In the genomic region with DNA sequence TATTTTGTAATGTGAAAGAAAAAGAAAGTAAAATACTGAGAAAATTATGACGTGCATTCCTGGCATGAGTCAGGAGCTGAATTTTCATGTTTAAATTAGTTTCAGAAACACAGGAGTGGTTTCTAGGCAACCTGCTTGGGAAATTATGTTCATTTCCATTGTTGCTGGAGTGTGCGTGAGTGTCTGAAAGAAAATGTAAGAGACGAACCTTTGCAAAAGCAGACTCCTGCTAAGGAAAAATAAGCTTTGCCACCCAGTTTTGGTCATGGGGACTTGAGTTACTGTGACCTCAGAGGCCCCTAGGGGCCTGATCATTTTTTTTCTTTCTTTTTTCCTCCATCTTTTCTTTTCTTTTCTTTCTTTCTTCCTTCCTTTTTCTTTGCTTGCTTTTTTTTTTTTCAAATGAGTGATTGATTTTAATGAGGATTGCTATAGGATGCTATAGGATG, we compare ENCODE assay signal across 8 cellular contexts. TPM values are rescaled to one million over a fixed set of nuclear protein-coding genes. Genes with fewer than 3 reads are reported as not detected.
DNase-seq lines count a peak whose midpoint lies in the region; ATAC-seq and TF ChIP-seq lines count a peak whose summit lies in the region.

No MANE protein-coding gene starts in this region.

- H4K12ac ChIP-seq in trophoblast cell (ENCODE audit: low read depth, low read length) = no peak overlapping the region

- no peak overlapping the region for H2BK12ac ChIP-seq in trophoblast cell (ENCODE audit: low read length)

- peak; percentile 95 for DNase-seq in AG10803 (ENCODE audit: low read depth)
- no peak for DNase-seq in endothelial cell (ENCODE audit: low spot score)
- peak; percentile 89 to 98 for DNase-seq in trophoblast cell
- no peak for DNase-seq in NCI-H510A treated with DMSO at 0.1 percent for 48 hours (lab: John Stamatoyannopoulos, UW)
- DNase-seq in SKM-1 (lab: John Stamatoyannopoulos, UW; ENCODE audit: unreplicated experiment) = no peak
- DNase-seq in posterior vena cava (ENCODE audit: low spot score) = no peak

- no peak overlapping the region for H2AFZ ChIP-seq in trophoblast cell (ENCODE audit: insufficient read depth, low read length, poor library complexity)

- peaks cover 2% of the 10 kb centered on the region for H3K79me1 ChIP-seq in trophoblast cell (ENCODE audit: low read length)

- intact Hi-C loops in posterior vena cava (cut with DNase I) = no loop called here

- H3K79me2 ChIP-seq in trophoblast cell (ENCODE audit: control insufficient read depth, insufficient read depth, low read length, poor library complexity) = no peaks in the 10 kb centered on the region

- H3K27ac Mint-ChIP-seq in endothelial cell (ENCODE audit: unreplicated experiment) = peak overlapping the region; percentile 94

- no peak overlapping the region for H3K27ac ChIP-seq in trophoblast cell (ENCODE audit: low read depth, low read length)

- H3K4me3 Mint-ChIP-seq in endothelial cell (ENCODE audit: unreplicated experiment) = no peak overlapping the region

- H3K4ac ChIP-seq in trophoblast cell (ENCODE audit: low read depth, low read length) = no peak overlapping the region

- no peak overlapping the region for H2BK120ac ChIP-seq in trophoblast cell (ENCODE audit: insufficient read depth, low read length, poor library complexity)

- H3K9me3 Mint-ChIP-seq in endothelial cell (ENCODE audit: unreplicated experiment) = no peaks in the 10 kb centered on the region

- peak; percentile 24 for ATAC-seq in GM21619 (IDR thresholded peaks at IDR 0.05; ENCODE audit: unreplicated experiment)
- peak; percentile 81 for ATAC-seq in SK-N-SH treated with all-trans-retinoic acid at 6 μM for 48 hours

- H3K14ac ChIP-seq in trophoblast cell (ENCODE audit: low read length) = no peak overlapping the region

- peaks cover 8% of the 10 kb centered on the region for H3K27me3 Mint-ChIP-seq in endothelial cell (ENCODE audit: unreplicated experiment)

- H3K4me3 ChIP-seq in AG10803 (ENCODE audit: low read length) (peak overlapping the region; percentile 60), trophoblast cell (ENCODE audit: low read depth, low read length) (no peak overlapping the region)

- H3K4me1 ChIP-seq in trophoblast cell (ENCODE audit: control insufficient read depth in 1 of 2, insufficient read depth in 2 of 2, low read length in 2 of 2) = peaks cover 4 to 7% of the 10 kb centered on the region in 2 experiments

- no peak overlapping the region for H3K18ac ChIP-seq in trophoblast cell (ENCODE audit: low read length)

- no peaks in the 10 kb centered on the region for H3K9me3 ChIP-seq in trophoblast cell (ENCODE audit: insufficient read depth, low read depth, low read length)

- no peaks in the 10 kb centered on the region for H3K36me3 Mint-ChIP-seq in endothelial cell (ENCODE audit: low read depth, unreplicated experiment)

- no peaks in the 10 kb centered on the region for H3K36me3 ChIP-seq in trophoblast cell (ENCODE audit: control insufficient read depth in 1 of 2, insufficient read depth in 2 of 2, low read length in 2 of 2)

- no peak overlapping the region for H2AK5ac ChIP-seq in trophoblast cell (ENCODE audit: low read length)

- TF ChIP-seq CTCF in AG10803 (conservative IDR thresholded peaks at IDR 0.05; ENCODE audit: low read length) = no peak
- no peak for TF ChIP-seq CTCF in endothelial cell (IDR thresholded peaks at IDR 0.05; ENCODE audit: unreplicated experiment)

- H3K27me3 ChIP-seq in trophoblast cell (ENCODE audit: insufficient read depth, low read length) = no peaks in the 10 kb centered on the region

- H3K4me2 ChIP-seq in trophoblast cell (ENCODE audit: low read length) = no peak overlapping the region

- no peak overlapping the region for H3K9ac ChIP-seq in trophoblast cell (ENCODE audit: low read length)

- no peak overlapping the region for H4K91ac ChIP-seq in trophoblast cell (ENCODE audit: low read depth, low read length)

- WGBS in trophoblast cell (ENCODE audit: extremely low coverage, insufficient coverage, insufficient read length) = no CpG with 5 or more reads among the region's 3 CpGs

- H3K4me1 Mint-ChIP-seq in endothelial cell (ENCODE audit: unreplicated experiment) = peaks cover 41% of the 10 kb centered on the region

- no peak overlapping the region for H4K8ac ChIP-seq in trophoblast cell (ENCODE audit: low read depth, low read length)

- H2BK5ac ChIP-seq in trophoblast cell (ENCODE audit: low read depth, low read length, poor library complexity) = no peak overlapping the region

- no peak overlapping the region for H3K23ac ChIP-seq in trophoblast cell (ENCODE audit: low read length)

TF ChIP-seq in SK-N-SH treated with all-trans-retinoic acid at 6 μM for 48 hours, 23 proteins besides CTCF, POLR2A, EP300 and RAD21:
- TF ChIP-seq ZC3H10 (CRISPR knock-in tag; IDR thresholded peaks at IDR 0.05) (no peak), ZFP3 (CRISPR knock-in tag; IDR thresholded peaks at IDR 0.05) (no peak), ZNF70 (CRISPR knock-in tag; IDR thresholded peaks at IDR 0.05) (no peak), CSDC2 (CRISPR knock-in tag; IDR thresholded peaks at IDR 0.05) (no peak), TCF4 (CRISPR knock-in tag; IDR thresholded peaks at IDR 0.05; ENCODE audit: borderline replicate concordance) (no peak), GLIS3 (CRISPR knock-in tag; IDR thresholded peaks at IDR 0.05) (no peak), ESRRG (CRISPR knock-in tag; IDR thresholded peaks at IDR 0.05) (no peak), ZNF565 (CRISPR knock-in tag; conservative IDR thresholded peaks at IDR 0.05; ENCODE audit: low read depth) (no peak), ZNF8 (CRISPR knock-in tag; IDR thresholded peaks at IDR 0.05) (no peak), ISL1 (CRISPR knock-in tag; IDR thresholded peaks at IDR 0.05) (no peak), SNAI2 (CRISPR knock-in tag; IDR thresholded peaks at IDR 0.05) (no peak), BACH2 (CRISPR knock-in tag; IDR thresholded peaks at IDR 0.05; ENCODE audit: borderline replicate concordance) (no peak), PPARA (CRISPR knock-in tag; IDR thresholded peaks at IDR 0.05; ENCODE audit: borderline replicate concordance) (no peak), OSR1 (CRISPR knock-in tag; IDR thresholded peaks at IDR 0.05) (no peak)
- TF ChIP-seq, protein P1, sequence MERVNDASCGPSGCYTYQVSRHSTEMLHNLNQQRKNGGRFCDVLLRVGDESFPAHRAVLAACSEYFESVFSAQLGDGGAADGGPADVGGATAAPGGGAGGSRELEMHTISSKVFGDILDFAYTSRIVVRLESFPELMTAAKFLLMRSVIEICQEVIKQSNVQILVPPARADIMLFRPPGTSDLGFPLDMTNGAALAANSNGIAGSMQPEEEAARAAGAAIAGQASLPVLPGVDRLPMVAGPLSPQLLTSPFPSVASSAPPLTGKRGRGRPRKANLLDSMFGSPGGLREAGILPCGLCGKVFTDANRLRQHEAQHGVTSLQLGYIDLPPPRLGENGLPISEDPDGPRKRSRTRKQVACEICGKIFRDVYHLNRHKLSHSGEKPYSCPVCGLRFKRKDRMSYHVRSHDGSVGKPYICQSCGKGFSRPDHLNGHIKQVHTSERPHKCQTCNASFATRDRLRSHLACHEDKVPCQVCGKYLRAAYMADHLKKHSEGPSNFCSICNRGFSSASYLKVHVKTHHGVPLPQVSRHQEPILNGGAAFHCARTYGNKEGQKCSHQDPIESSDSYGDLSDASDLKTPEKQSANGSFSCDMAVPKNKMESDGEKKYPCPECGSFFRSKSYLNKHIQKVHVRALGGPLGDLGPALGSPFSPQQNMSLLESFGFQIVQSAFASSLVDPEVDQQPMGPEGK (CRISPR knock-in tag; IDR thresholded peaks at IDR 0.05; ENCODE audit: borderline replicate concordance) = no peak
- TF ChIP-seq, protein P2, sequence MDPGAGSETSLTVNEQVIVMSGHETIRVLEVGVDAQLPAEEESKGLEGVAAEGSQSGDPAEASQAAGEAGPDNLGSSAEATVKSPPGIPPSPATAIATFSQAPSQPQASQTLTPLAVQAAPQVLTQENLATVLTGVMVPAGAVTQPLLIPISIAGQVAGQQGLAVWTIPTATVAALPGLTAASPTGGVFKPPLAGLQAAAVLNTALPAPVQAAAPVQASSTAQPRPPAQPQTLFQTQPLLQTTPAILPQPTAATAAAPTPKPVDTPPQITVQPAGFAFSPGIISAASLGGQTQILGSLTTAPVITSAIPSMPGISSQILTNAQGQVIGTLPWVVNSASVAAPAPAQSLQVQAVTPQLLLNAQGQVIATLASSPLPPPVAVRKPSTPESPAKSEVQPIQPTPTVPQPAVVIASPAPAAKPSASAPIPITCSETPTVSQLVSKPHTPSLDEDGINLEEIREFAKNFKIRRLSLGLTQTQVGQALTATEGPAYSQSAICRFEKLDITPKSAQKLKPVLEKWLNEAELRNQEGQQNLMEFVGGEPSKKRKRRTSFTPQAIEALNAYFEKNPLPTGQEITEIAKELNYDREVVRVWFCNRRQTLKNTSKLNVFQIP (CRISPR knock-in tag; IDR thresholded peaks at IDR 0.05; ENCODE audit: borderline replicate concordance, low read depth) = no peak
- TF ChIP-seq, protein P3, sequence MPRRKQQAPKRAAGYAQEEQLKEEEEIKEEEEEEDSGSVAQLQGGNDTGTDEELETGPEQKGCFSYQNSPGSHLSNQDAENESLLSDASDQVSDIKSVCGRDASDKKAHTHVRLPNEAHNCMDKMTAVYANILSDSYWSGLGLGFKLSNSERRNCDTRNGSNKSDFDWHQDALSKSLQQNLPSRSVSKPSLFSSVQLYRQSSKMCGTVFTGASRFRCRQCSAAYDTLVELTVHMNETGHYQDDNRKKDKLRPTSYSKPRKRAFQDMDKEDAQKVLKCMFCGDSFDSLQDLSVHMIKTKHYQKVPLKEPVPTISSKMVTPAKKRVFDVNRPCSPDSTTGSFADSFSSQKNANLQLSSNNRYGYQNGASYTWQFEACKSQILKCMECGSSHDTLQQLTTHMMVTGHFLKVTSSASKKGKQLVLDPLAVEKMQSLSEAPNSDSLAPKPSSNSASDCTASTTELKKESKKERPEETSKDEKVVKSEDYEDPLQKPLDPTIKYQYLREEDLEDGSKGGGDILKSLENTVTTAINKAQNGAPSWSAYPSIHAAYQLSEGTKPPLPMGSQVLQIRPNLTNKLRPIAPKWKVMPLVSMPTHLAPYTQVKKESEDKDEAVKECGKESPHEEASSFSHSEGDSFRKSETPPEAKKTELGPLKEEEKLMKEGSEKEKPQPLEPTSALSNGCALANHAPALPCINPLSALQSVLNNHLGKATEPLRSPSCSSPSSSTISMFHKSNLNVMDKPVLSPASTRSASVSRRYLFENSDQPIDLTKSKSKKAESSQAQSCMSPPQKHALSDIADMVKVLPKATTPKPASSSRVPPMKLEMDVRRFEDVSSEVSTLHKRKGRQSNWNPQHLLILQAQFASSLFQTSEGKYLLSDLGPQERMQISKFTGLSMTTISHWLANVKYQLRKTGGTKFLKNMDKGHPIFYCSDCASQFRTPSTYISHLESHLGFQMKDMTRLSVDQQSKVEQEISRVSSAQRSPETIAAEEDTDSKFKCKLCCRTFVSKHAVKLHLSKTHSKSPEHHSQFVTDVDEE (CRISPR knock-in tag; IDR thresholded peaks at IDR 0.05) = no peak

RNA-seq across cellular contexts. Expression of a gene that starts 18.8 kb away (rescaled TPM):
- total RNA-seq in endothelial cell (ENCODE audit: unreplicated experiment) (not detected), posterior vena cava (not detected)
- 0.10 and 0.17 TPM in 2 replicates for polyA plus RNA-seq in trophoblast cell (2013)

Comparison
In these comparisons a context has a peak if more than half of its experiments do, and no peak if none do; other contexts are left out.
1. DNase-seq: peak in AG10803 (single experiment) and trophoblast cell (2 of 2); none in endothelial cell (single experiment), NCI-H510A treated with DMSO at 0.1 percent for 48 hours (single experiment), SKM-1 (single experiment) and posterior vena cava (single experiment).